1 cellular context compared by ENCODE assay signal in the genomic region with DNA sequence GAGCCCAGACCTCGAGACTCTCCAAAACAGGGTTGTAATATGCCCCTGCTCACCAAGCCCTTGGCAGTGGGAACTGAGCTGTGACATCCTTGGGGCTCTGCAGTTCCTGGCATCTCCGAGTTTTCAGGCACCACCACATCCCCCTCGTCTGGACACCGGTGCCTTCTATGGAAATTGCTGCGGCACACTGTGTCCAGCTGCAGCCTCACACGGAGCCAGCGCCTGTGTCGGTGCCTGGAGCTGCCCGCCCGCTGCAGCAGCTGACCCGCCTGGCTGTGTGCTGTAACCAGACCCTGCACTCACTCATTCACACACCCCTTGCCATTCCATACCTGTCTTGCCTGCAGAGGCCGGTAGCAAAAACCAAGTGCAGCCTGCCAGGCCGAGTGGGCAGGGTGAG.
A peak's percentile ranks its signal among the peaks of the same experiment; 100 is the strongest.
TF ChIP-seq lines count a peak whose summit lies in the region.

No MANE protein-coding gene starts in this region.

TF ChIP-seq in K562, 482 proteins besides CTCF, POLR2A, EP300 and RAD21:
- TF ChIP-seq POLR2G (IDR thresholded peaks at IDR 0.05; ENCODE audit: low read depth, low read length) (peak; percentile 30; the same call in 1 of the 2 replicates), KAT8 (IDR thresholded peaks at IDR 0.05; ENCODE audit: low read depth) (no peak), TEAD4 (IDR thresholded peaks at IDR 0.05; ENCODE audit: low read length) (no peak), TEAD4 (CRISPR knock-in tag; IDR thresholded peaks at IDR 0.05; ENCODE audit: borderline replicate concordance) (no peak)
- TF ChIP-seq, protein P1, sequence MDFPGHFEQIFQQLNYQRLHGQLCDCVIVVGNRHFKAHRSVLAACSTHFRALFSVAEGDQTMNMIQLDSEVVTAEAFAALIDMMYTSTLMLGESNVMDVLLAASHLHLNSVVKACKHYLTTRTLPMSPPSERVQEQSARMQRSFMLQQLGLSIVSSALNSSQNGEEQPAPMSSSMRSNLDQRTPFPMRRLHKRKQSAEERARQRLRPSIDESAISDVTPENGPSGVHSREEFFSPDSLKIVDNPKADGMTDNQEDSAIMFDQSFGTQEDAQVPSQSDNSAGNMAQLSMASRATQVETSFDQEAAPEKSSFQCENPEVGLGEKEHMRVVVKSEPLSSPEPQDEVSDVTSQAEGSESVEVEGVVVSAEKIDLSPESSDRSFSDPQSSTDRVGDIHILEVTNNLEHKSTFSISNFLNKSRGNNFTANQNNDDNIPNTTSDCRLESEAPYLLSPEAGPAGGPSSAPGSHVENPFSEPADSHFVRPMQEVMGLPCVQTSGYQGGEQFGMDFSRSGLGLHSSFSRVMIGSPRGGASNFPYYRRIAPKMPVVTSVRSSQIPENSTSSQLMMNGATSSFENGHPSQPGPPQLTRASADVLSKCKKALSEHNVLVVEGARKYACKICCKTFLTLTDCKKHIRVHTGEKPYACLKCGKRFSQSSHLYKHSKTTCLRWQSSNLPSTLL (IDR thresholded peaks at IDR 0.05): no peak
